ENCODE assay signal across 29 cellular contexts in genomic region chr20:7696311-7696710, GRCh38.
DNase-seq lines count a peak whose midpoint lies in the region; ATAC-seq, FAIRE-seq and TF ChIP-seq lines count a peak whose summit lies in the region.
"Had no signal": no experiment of that assay in that cellular context is flagged by ENCODE, and none has a peak within 500 bp of the region (broad histone marks: within the 10 kb centered on the region; RNA-seq: fewer than 3 reads in every experiment).

No MANE protein-coding gene starts in this region.

- no peaks in the 10 kb centered on the region for H3K4me1 Mint-ChIP-seq in CD8-positive, alpha-beta T cell (ENCODE audit: low read depth)
- H3K4me1 Mint-ChIP-seq: activated B cell treated with CpG ODN at 0.5 μM for 24 hours; activated naive CD8-positive, alpha-beta T cell treated with anti-CD3 and anti-CD28 coated beads, Interleukin-2, amount 10 ng/mL, durations not matched to agents 7 days and 5 days; CD14-positive monocyte had no signal

- no peak overlapping the region for H3K27ac ChIP-seq in GM23248
- no peak overlapping the region for H3K27ac ChIP-seq in CD8-positive, alpha-beta T cell (ENCODE audit: low read depth, low read length)
- H3K27ac ChIP-seq: ascending aorta, gastrocnemius medialis, pancreas had no signal

- no peaks in the 10 kb centered on the region for H4K20me1 ChIP-seq in GM23248 (ENCODE audit: insufficient read depth)

- no peaks in the 10 kb centered on the region for H3K9me2 ChIP-seq in GM23248 (ENCODE audit: insufficient read depth)

- no peak for TF ChIP-seq CTCF in fibroblast of the aortic adventitia (IDR thresholded peaks at IDR 0.05; ENCODE audit: insufficient read depth, low read length)
- no peak for TF ChIP-seq CTCF in CD8-positive, alpha-beta T cell (IDR thresholded peaks at IDR 0.05)

- intact Hi-C loops in CD8-positive, alpha-beta T cell (cut with DNase I, micrococcal nuclease): no loop called here

- H3K4me2 ChIP-seq in GM23248 (ENCODE audit: unreplicated experiment): no peak overlapping the region

- in situ Hi-C loops in GM23248 (cut with MboI): no loop called here

- H3K27ac Mint-ChIP-seq in CD8-positive, alpha-beta T cell: no peak overlapping the region
- H3K27ac Mint-ChIP-seq: activated B cell treated with CpG ODN at 0.5 μM for 24 hours; activated naive CD8-positive, alpha-beta T cell treated with anti-CD3 and anti-CD28 coated beads, Interleukin-2, amount 10 ng/mL, durations not matched to agents 7 days and 5 days; CD14-positive monocyte had no signal

- H3K79me2 ChIP-seq in GM23248 (ENCODE audit: insufficient read depth): no peaks in the 10 kb centered on the region

- H3F3A ChIP-seq in GM23248 (ENCODE audit: insufficient read depth): peaks cover 5% of the 10 kb centered on the region; the same call in 1 of the 2 replicates

- WGBS in GM23248 (ENCODE audit: low coverage in 1 of 2, low lambda C conversion rate in 2 of 2, missing lambda C conversion rate in 2 of 2), 2 experiments: 60 to 75% methylated on average over 1 of the region's 1 CpG

- no peaks in the 10 kb centered on the region for H3K27me3 Mint-ChIP-seq in CD8-positive, alpha-beta T cell (ENCODE audit: low read depth)
- H3K27me3 Mint-ChIP-seq: activated B cell treated with CpG ODN at 0.5 μM for 24 hours; activated naive CD8-positive, alpha-beta T cell treated with anti-CD3 and anti-CD28 coated beads, Interleukin-2, amount 10 ng/mL, durations not matched to agents 7 days and 5 days had no signal

- H3K9me3 Mint-ChIP-seq in CD8-positive, alpha-beta T cell: peaks cover 4% of the 10 kb centered on the region
- H3K9me3 Mint-ChIP-seq: activated naive CD8-positive, alpha-beta T cell treated with anti-CD3 and anti-CD28 coated beads, Interleukin-2, amount 10 ng/mL, durations not matched to agents 7 days and 5 days had no signal

- peaks cover 30% of the 10 kb centered on the region for H3K4me1 ChIP-seq in GM23248 (ENCODE audit: insufficient read depth)
- no peaks in the 10 kb centered on the region for H3K4me1 ChIP-seq in CD8-positive, alpha-beta T cell (ENCODE audit: insufficient read depth, low read length)
- H3K4me1 ChIP-seq: ascending aorta, gastrocnemius medialis, pancreas had no signal

- FAIRE-seq in RCC 7860 (lab: Jason Lieb, UNC): no peak
- no peak for FAIRE-seq in urothelium cell line (lab: Jason Lieb, UNC)
- FAIRE-seq: HTR-8/SVneo, K562, pancreas had no signal

- no peak overlapping the region for H3K4me3 Mint-ChIP-seq in CD8-positive, alpha-beta T cell
- H3K4me3 Mint-ChIP-seq: activated B cell treated with CpG ODN at 0.5 μM for 24 hours; activated naive CD8-positive, alpha-beta T cell treated with anti-CD3 and anti-CD28 coated beads, Interleukin-2, amount 10 ng/mL, durations not matched to agents 7 days and 5 days; activated T-cell treated with anti-CD3 and anti-CD28 coated beads, Interleukin-2, amount 50 U/mL, for 4 hours; CD14-positive monocyte had no signal

- POLR2A ChIA-PET in CD8-positive, alpha-beta T cell (lab: Charles Lee): no interaction called here

- DNase-seq in GM23248 (peak; percentile 45), RCC 7860 (ENCODE audit: low spot score) (peak; percentile 50), fibroblast of the aortic adventitia (ENCODE audit: low read depth) (peak; percentile 38), renal cortical epithelial cell (ENCODE audit: low read depth) (peak; percentile 70), urothelium cell line (ENCODE audit: low spot score) (no peak)
- no peak for DNase-seq in CD8-positive, alpha-beta T cell
- DNase-seq: activated B cell treated with CpG ODN at 0.5 μM for 24 hours; activated gamma-delta T cell; activated naive CD8-positive, alpha-beta T cell treated with anti-CD3 and anti-CD28 coated beads, Interleukin-2, amount 10 ng/mL, durations not matched to agents 7 days and 5 days; activated T-cell treated with anti-CD3 and anti-CD28 coated beads, Interleukin-2, amount 50 U/mL, for 4 hours; caudate nucleus; cortex of kidney; effector memory CD4-positive, alpha-beta T cell; gastrocnemius medialis; GOT3; left cardiac atrium; NCI-H1436; pancreas; retina; stimulated activated naive CD4-positive, alpha-beta T cell treated with Interleukin-2 at 50 U/mL for 16 hours; T-helper 1 cell had no signal

- H2AFZ ChIP-seq in GM23248: no peak overlapping the region

- peak overlapping the region; percentile 18; the same call in 1 of the 2 replicates for H3K9ac ChIP-seq in GM23248

- H3K36me3 ChIP-seq in GM23248 (ENCODE audit: low read depth): no peaks in the 10 kb centered on the region
- H3K36me3 ChIP-seq in CD8-positive, alpha-beta T cell (ENCODE audit: insufficient read depth, low read length): no peaks in the 10 kb centered on the region
- H3K36me3 ChIP-seq: ascending aorta, gastrocnemius medialis, pancreas had no signal

- no peak for ATAC-seq in GM21528 (IDR thresholded peaks at IDR 0.05; ENCODE audit: low FRiP score, unreplicated experiment)
- no peak for ATAC-seq in GM21825 (IDR thresholded peaks at IDR 0.05; ENCODE audit: unreplicated experiment)
- ATAC-seq in CD8-positive, alpha-beta T cell: no peak
- ATAC-seq: activated T-cell treated with anti-CD3 and anti-CD28 coated beads, Interleukin-2, amount 50 U/mL, for 4 hours; K562; left cardiac atrium had no signal

- H3K9me3 ChIP-seq in GM23248 (ENCODE audit: low read depth): no peaks in the 10 kb centered on the region
- no peaks in the 10 kb centered on the region for H3K9me3 ChIP-seq in CD8-positive, alpha-beta T cell (ENCODE audit: low read length)
- H3K9me3 ChIP-seq: ascending aorta, gastrocnemius medialis, pancreas had no signal

- no peaks in the 10 kb centered on the region for H3K36me3 Mint-ChIP-seq in CD8-positive, alpha-beta T cell
- H3K36me3 Mint-ChIP-seq: activated naive CD8-positive, alpha-beta T cell treated with anti-CD3 and anti-CD28 coated beads, Interleukin-2, amount 10 ng/mL, durations not matched to agents 7 days and 5 days; CD14-positive monocyte had no signal

- no peaks in the 10 kb centered on the region for H3K27me3 ChIP-seq in GM23248 (replicated peaks; ENCODE audit: insufficient read depth)
- H3K27me3 ChIP-seq in CD8-positive, alpha-beta T cell (ENCODE audit: insufficient read depth, low read length): no peaks in the 10 kb centered on the region
- H3K27me3 ChIP-seq: ascending aorta, gastrocnemius medialis, pancreas had no signal

- CTCF ChIA-PET in CD8-positive, alpha-beta T cell (lab: Charles Lee): no interaction called here

- H3K4me3 ChIP-seq in GM23248: no peak overlapping the region
- no peak overlapping the region for H3K4me3 ChIP-seq in fibroblast of the aortic adventitia (ENCODE audit: low read depth, low read length)
- no peak overlapping the region for H3K4me3 ChIP-seq in CD8-positive, alpha-beta T cell (ENCODE audit: low read depth, low read length)
- H3K4me3 ChIP-seq: ascending aorta, gastrocnemius medialis, K562, lung, pancreas, skin epidermis had no signal

Comparison
In these comparisons a context has a peak if more than half of its experiments do, and no peak if none do; other contexts are left out.
1. DNase-seq: peak in GM23248 (single experiment), RCC 7860 (single experiment), fibroblast of the aortic adventitia (single experiment) and renal cortical epithelial cell (single experiment); none in CD8-positive, alpha-beta T cell (0 of 7) and urothelium cell line (single experiment).